ENCODE assay signal across 19 cellular contexts in genomic region chr10:5198386-5198785, GRCh38. TPM values are rescaled to one million over a fixed set of nuclear protein-coding genes. Genes with fewer than 3 reads are reported as not detected.
DNase-seq lines count a peak whose midpoint lies in the region; ATAC-seq and TF ChIP-seq lines count a peak whose summit lies in the region.
"Had no signal": no experiment of that assay in that cellular context is flagged by ENCODE, and none has a peak within 500 bp of the region (broad histone marks: within the 10 kb centered on the region; RNA-seq: fewer than 3 reads in every experiment).

No MANE protein-coding gene starts in this region.

- H3K4me3 ChIP-seq in AG10803 (ENCODE audit: low read length) (no peak overlapping the region), cardiac fibroblast (replicated peaks in 1 of 2; ENCODE audit: low read depth in 2 of 2, low read length in 2 of 2) (no peak overlapping the region), right lobe of liver (peak overlapping the region; percentile 35 to 62 (median 44))
- H3K4me3 ChIP-seq: GM23338, PC-9 had no signal

- no peaks in the 10 kb centered on the region for H3K9me3 ChIP-seq in right lobe of liver

- no peak for ATAC-seq in right lobe of liver
- ATAC-seq in HG02678 (IDR thresholded peaks at IDR 0.05; ENCODE audit: unreplicated experiment): no peak
- ATAC-seq: CD8-positive, alpha-beta T cell had no signal

- DNase-seq in AG10803 (ENCODE audit: low read depth): peak; percentile 37
- peak; percentile 13 for DNase-seq in HS-5 (ENCODE audit: low read depth)
- peak; percentile 19 to 33 for DNase-seq in cardiac fibroblast (ENCODE audit: low read depth in 2 of 2)
- no peak for DNase-seq in right lobe of liver
- no peak for DNase-seq in HK-2 (ENCODE audit: unreplicated experiment)
- DNase-seq in NCI-H2107 (lab: John Stamatoyannopoulos, UW): no peak
- DNase-seq: CD8-positive, alpha-beta T cell; DMS79; GDM1; HFFc6; KG1; NCI-H1436; NCI-H2029; NCI-H510A; NCI-H774; PC-9 had no signal

- H3K36me3 ChIP-seq in right lobe of liver: peaks cover 0 to 3% (median 0%) of the 10 kb centered on the region in 4 donors

- H3K27me3 ChIP-seq in right lobe of liver: no peaks in the 10 kb centered on the region

- peak overlapping the region; percentile 65 to 88 (median 75) for H3K27ac ChIP-seq in right lobe of liver
- H3K27ac ChIP-seq: PC-9 had no signal

- intact Hi-C loops in right lobe of liver (cut with DNase I): no loop called here

- no peak for TF ChIP-seq POLR2A in right lobe of liver (IDR thresholded peaks at IDR 0.05)

- TF ChIP-seq CTCF in AG10803 (conservative IDR thresholded peaks at IDR 0.05; ENCODE audit: low read length): no peak
- no peak for TF ChIP-seq CTCF in cardiac fibroblast (IDR thresholded peaks at IDR 0.05; ENCODE audit: low read depth, low read length)
- no peak for TF ChIP-seq CTCF in right lobe of liver (IDR thresholded peaks at IDR 0.05)

- peaks cover 0 to 30% (median 9%) of the 10 kb centered on the region in 4 donors for H3K4me1 ChIP-seq in right lobe of liver

- 19% methylated on average over 3 of the region's 3 CpGs for WGBS in right lobe of liver (ENCODE audit: insufficient coverage, low coverage, low lambda C conversion rate, missing lambda C conversion rate)

RNA-seq across cellular contexts. Expression of gene AKR1C4, which starts 1.7 kb away (rescaled TPM):
- total RNA-seq in right lobe of liver: 100 to 1,000 TPM; 172 to 471 (median 220) TPM
- total RNA-seq: CD8-positive, alpha-beta T cell; GM23338; HFFc6; PC-9; SK-MEL-5 had no signal

RNA-seq across cellular contexts. Expression of gene AKR1C8, which starts 13.4 kb away (rescaled TPM):
- 10 to 100 TPM in 3 of 6 experiments, 1 to 10 TPM in 3; 6.4 to 25.1 (median 12.5) TPM for total RNA-seq in right lobe of liver
- total RNA-seq: CD8-positive, alpha-beta T cell; GM23338; HFFc6; SK-MEL-5 had no signal

Comparison
In these comparisons a context has a peak if more than half of its experiments do, and no peak if none do; other contexts are left out.
1. DNase-seq: peak in AG10803 (single experiment), HS-5 (single experiment) and cardiac fibroblast (2 of 2); none in right lobe of liver (0 of 3), HK-2 (single experiment) and NCI-H2107 (single experiment).
2. H3K4me3 ChIP-seq: peak in right lobe of liver (3 of 3); none in AG10803 (single experiment) and cardiac fibroblast (0 of 2).